ENCODE assay signal across 11 cellular contexts in the genomic region with DNA sequence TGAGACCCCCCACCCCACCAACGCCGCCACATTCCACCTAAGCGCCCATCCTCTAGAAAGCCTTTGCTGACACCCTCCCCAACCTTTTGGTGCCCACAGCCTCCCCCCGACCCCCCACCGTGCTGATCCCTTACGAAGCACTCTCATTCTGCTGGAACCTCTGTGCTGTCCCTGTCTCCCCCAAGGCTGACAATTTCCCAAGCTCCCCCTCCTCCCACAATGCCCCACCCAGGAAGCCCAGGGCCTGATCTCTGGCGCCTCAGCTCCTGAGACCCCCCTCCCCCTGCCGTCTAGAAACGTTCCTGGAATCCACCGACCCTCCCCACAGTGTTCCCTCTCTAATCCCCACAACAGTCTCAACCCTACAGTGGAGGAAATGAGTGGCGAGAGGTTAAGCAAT. TPM values are rescaled to one million over a fixed set of nuclear protein-coding genes. Genes with fewer than 3 reads are reported as not detected.
DNase-seq lines count a peak whose midpoint lies in the region; ATAC-seq and TF ChIP-seq lines count a peak whose summit lies in the region.
"Had no signal": no experiment of that assay in that cellular context is flagged by ENCODE, and none has a peak within 500 bp of the region (broad histone marks: within the 10 kb centered on the region; RNA-seq: fewer than 3 reads in every experiment).

No MANE protein-coding gene starts in this region.

- peak overlapping the region in 10 of 11 experiments; percentile 84 to 99 (median 94); a peak in 19 of 22 replicates for H3K4me2 ChIP-seq in BLaER1 treated with 17β-estradiol and CSF1 and Interleukin-3, amounts not matched to agents 10 nM and 100 nM
- H3K4me2 ChIP-seq in osteoblast (ENCODE audit: insufficient read depth, low read length) = peak overlapping the region; percentile 89

- H3K27me3 Mint-ChIP-seq in effector memory CD8-positive, alpha-beta T cell = no peaks in the 10 kb centered on the region

- H3K36me3 Mint-ChIP-seq in effector memory CD8-positive, alpha-beta T cell (ENCODE audit: insufficient read depth) = peaks cover 5% of the 10 kb centered on the region

- no peak for TF ChIP-seq CTCF in osteoblast (IDR thresholded peaks at IDR 0.05; ENCODE audit: extremely low read depth, low read depth, low read length)

- H3K9me3 ChIP-seq in BLaER1 treated with 17β-estradiol and CSF1 and Interleukin-3, amounts not matched to agents 10 nM and 100 nM (replicated peaks in 1 of 11) = peaks cover 26 to 37% (median 31%) of the 10 kb centered on the region in 11 experiments
- no peaks in the 10 kb centered on the region for H3K9me3 ChIP-seq in MG63
- H3K9me3 ChIP-seq in osteoblast (ENCODE audit: low read depth, low read length) = no peaks in the 10 kb centered on the region

- H3K27ac Mint-ChIP-seq in effector memory CD8-positive, alpha-beta T cell = peak overlapping the region; percentile 68 to 89

- DNase-seq in MG63 = no peak
- no peak for DNase-seq in effector memory CD8-positive, alpha-beta T cell
- DNase-seq in osteoblast (ENCODE audit: insufficient read length, low spot score, missing footprints) = no peak
- no peak for DNase-seq in RPMI8226
- DNase-seq in inferior parietal cortex (ENCODE audit: extremely low spot score) = no peak
- DNase-seq: activated effector memory CD4-positive, alpha-beta T cell treated with anti-CD3 and anti-CD28 coated beads, Interleukin-2, amount 50 U/mL, for 16 hours; KBM-7 had no signal

- ATAC-seq in effector memory CD8-positive, alpha-beta T cell (replicated peaks) = no peak
- no peak for ATAC-seq in HG02870 (IDR thresholded peaks at IDR 0.05; ENCODE audit: unreplicated experiment)
- no peak for ATAC-seq in GM19023 (IDR thresholded peaks at IDR 0.05; ENCODE audit: unreplicated experiment)

- H3K36me3 ChIP-seq in BLaER1 treated with 17β-estradiol and CSF1 and Interleukin-3, amounts not matched to agents 10 nM and 100 nM = no peaks in the 10 kb centered on the region
- no peaks in the 10 kb centered on the region for H3K36me3 ChIP-seq in MG63
- H3K36me3 ChIP-seq in osteoblast (ENCODE audit: insufficient read depth, low read length) = no peaks in the 10 kb centered on the region

- peak overlapping the region in 6 of 10 experiments; percentile 59 to 70 (median 64); a peak in 9 of 20 replicates for H3K4me3 ChIP-seq in BLaER1 treated with 17β-estradiol and CSF1 and Interleukin-3, amounts not matched to agents 10 nM and 100 nM
- H3K4me3 ChIP-seq in MG63 (peak overlapping the region; percentile 45), osteoblast (ENCODE audit: insufficient read depth, low read length) (peak overlapping the region; percentile 74)

- peak overlapping the region; percentile 82 for H2AFZ ChIP-seq in osteoblast (ENCODE audit: low read length)

- H3K4me1 ChIP-seq in BLaER1 treated with 17β-estradiol and CSF1 and Interleukin-3, amounts not matched to agents 10 nM and 100 nM = peaks cover 13 to 25% (median 22%) of the 10 kb centered on the region in 10 experiments
- H3K4me1 ChIP-seq in osteoblast (ENCODE audit: insufficient read depth, low read length) = peaks cover 15% of the 10 kb centered on the region

- peak overlapping the region in 9 of 11 experiments; percentile 75 to 89 (median 84); a peak in 16 of 22 replicates for H3K9ac ChIP-seq in BLaER1 treated with 17β-estradiol and CSF1 and Interleukin-3, amounts not matched to agents 10 nM and 100 nM

- peaks cover 8% of the 10 kb centered on the region in 2 donors for H3K9me3 Mint-ChIP-seq in effector memory CD8-positive, alpha-beta T cell

- H3K27me3 ChIP-seq in BLaER1 treated with 17β-estradiol and CSF1 and Interleukin-3, amounts not matched to agents 10 nM and 100 nM = no peaks in the 10 kb centered on the region
- H3K27me3 ChIP-seq in MG63 (no peaks in the 10 kb centered on the region), osteoblast (ENCODE audit: insufficient read depth, low read length) (no peaks in the 10 kb centered on the region)

- H3K79me2 ChIP-seq in osteoblast (ENCODE audit: insufficient read depth, low read length) = no peaks in the 10 kb centered on the region

- H4K20me1 ChIP-seq in BLaER1 treated with 17β-estradiol and CSF1 and Interleukin-3, amounts not matched to agents 10 nM and 100 nM = no peaks in the 10 kb centered on the region
- no peaks in the 10 kb centered on the region for H4K20me1 ChIP-seq in osteoblast (ENCODE audit: insufficient read depth, low read length)

- peaks cover 0 to 10% of the 10 kb centered on the region in 2 donors for H3K4me1 Mint-ChIP-seq in effector memory CD8-positive, alpha-beta T cell (ENCODE audit: low read depth in 2 of 2)

- peak overlapping the region in 9 of 11 experiments; percentile 81 to 93 (median 90); a peak in 18 of 22 replicates for H3K27ac ChIP-seq in BLaER1 treated with 17β-estradiol and CSF1 and Interleukin-3, amounts not matched to agents 10 nM and 100 nM
- H3K27ac ChIP-seq in osteoblast (ENCODE audit: low read depth, low read length) = no peak overlapping the region

- peak overlapping the region; percentile 79 to 82 for H3K4me3 Mint-ChIP-seq in effector memory CD8-positive, alpha-beta T cell

RNA-seq across cellular contexts. Expression of a gene that starts 18.4 kb away (rescaled TPM):
- total RNA-seq in MG63 (2014; rRNA removed; shearing (Covaris generic); ENCODE audit: low replicate concordance) = not detected in 2 replicates
- total RNA-seq in osteoblast = not detected in 2 replicates
- total RNA-seq: RPMI7951 had no signal

RNA-seq across cellular contexts. Expression of a gene that starts 32.7 kb away (rescaled TPM):
- not detected in 2 replicates for total RNA-seq in MG63 (2014; rRNA removed; shearing (Covaris generic); ENCODE audit: low replicate concordance)
- total RNA-seq in osteoblast = 0.29 and 0.36 TPM in 2 replicates
- total RNA-seq: RPMI7951 had no signal
